In genomic region chr2:16666453-16666801, GRCh38 we compare ENCODE assay signal across 8 cellular contexts. TPM values are rescaled to one million over a fixed set of nuclear protein-coding genes. Genes with fewer than 3 reads are reported as not detected.
DNase-seq lines count a peak whose midpoint lies in the region; ATAC-seq and TF ChIP-seq lines count a peak whose summit lies in the region.

No MANE protein-coding gene starts in this region.

- H3K9ac ChIP-seq in IMR-90 (ENCODE audit: low read depth, low read length) = no peak overlapping the region

- no peak for TF ChIP-seq RAD21 in IMR-90 (IDR thresholded peaks at IDR 0.05; ENCODE audit: low read length)

- H3K36me3 ChIP-seq in IMR-90 (ENCODE audit: control insufficient read depth, insufficient read depth, low read length) = no peaks in the 10 kb centered on the region
- no peaks in the 10 kb centered on the region for H3K36me3 ChIP-seq in breast epithelium

- intact Hi-C loops in IMR-90 (cut with micrococcal nuclease) = loop anchor here (5.0 kb wide), 3 partner anchors 46 to 91 kb away; no protein-coding TSS in a partner anchor
- intact Hi-C loops in breast epithelium (cut with DNase I; ENCODE audit: low total_unique reads) = no loop called here
- intact Hi-C loops in natural killer cell (cut with micrococcal nuclease) = no loop called here

- peaks cover 46 to 54% of the 10 kb centered on the region in 2 donors for H3K4me1 Mint-ChIP-seq in natural killer cell

- no peak overlapping the region for H3K23ac ChIP-seq in IMR-90 (ENCODE audit: low read depth, low read length)

- H4K91ac ChIP-seq in IMR-90 (ENCODE audit: insufficient read depth, low read depth, low read length) = no peak overlapping the region

- H3K9me3 ChIP-seq in IMR-90 (ENCODE audit: control insufficient read depth, insufficient read depth, low read length) = no peaks in the 10 kb centered on the region
- no peaks in the 10 kb centered on the region for H3K9me3 ChIP-seq in breast epithelium

- POLR2A ChIA-PET in IMR-90 (lab: Charles Lee; ENCODE audit: unreplicated experiment) = no interaction called here

- H3K27ac Mint-ChIP-seq in natural killer cell = peak overlapping the region; percentile 91 to 97

- no peak overlapping the region for H2AK5ac ChIP-seq in IMR-90 (ENCODE audit: low read depth, low read length)

- DNase-seq in ELR (ENCODE audit: low read depth) (peak; percentile 2), IMR-90 (peak; percentile 79), breast epithelium (ENCODE audit: low spot score in 2 of 2) (no peak), natural killer cell (no peak), GOT3 (lab: John Stamatoyannopoulos, UW) (no peak), GM03348 (ENCODE audit: low spot score) (no peak), NCI-H2081 treated with DMSO at 0.1 percent for 48 hours (lab: John Stamatoyannopoulos, UW) (no peak)

- peaks cover 19% of the 10 kb centered on the region; the same call in 1 of the 2 replicates for H3K27me3 ChIP-seq in IMR-90 (ENCODE audit: control insufficient read depth, insufficient read depth, low read length)
- H3K27me3 ChIP-seq in breast epithelium = no peaks in the 10 kb centered on the region

- H3K9me3 Mint-ChIP-seq in natural killer cell = no peaks in the 10 kb centered on the region

- H2BK120ac ChIP-seq in IMR-90 (ENCODE audit: low read depth, low read length) = no peak overlapping the region

- peak overlapping the region; percentile 87 for H3K4me2 ChIP-seq in IMR-90 (ENCODE audit: low read depth, low read length)

- no peaks in the 10 kb centered on the region for H4K20me1 ChIP-seq in IMR-90 (ENCODE audit: insufficient read depth, low read length)

- H3K4me3 ChIP-seq in IMR-90 (ENCODE audit: insufficient read depth, low read depth, low read length) (no peak overlapping the region), breast epithelium (peak overlapping the region; percentile 70 to 79 (median 71))

- no peak overlapping the region for H2BK15ac ChIP-seq in IMR-90 (ENCODE audit: low read depth, low read length)

- no peaks in the 10 kb centered on the region for H3K27me3 Mint-ChIP-seq in natural killer cell (ENCODE audit: low read depth in 2 of 2)

- H3K4me1 ChIP-seq in IMR-90 (ENCODE audit: control insufficient read depth, insufficient read depth, low read length) = peaks cover 20% of the 10 kb centered on the region; the same call in 1 of the 2 replicates
- H3K4me1 ChIP-seq in breast epithelium = peaks cover 0 to 2% of the 10 kb centered on the region in 2 donors

- H4K8ac ChIP-seq in IMR-90 (ENCODE audit: low read depth in 2 of 2, low read length in 2 of 2) = no peak overlapping the region

- H3K14ac ChIP-seq in IMR-90 (replicated peaks; ENCODE audit: low read depth, low read length) = no peak overlapping the region

- H2BK20ac ChIP-seq in IMR-90 (ENCODE audit: low read depth, low read length) = no peak overlapping the region

- no peak overlapping the region for H2AK9ac ChIP-seq in IMR-90 (replicated peaks; ENCODE audit: low read depth, low read length, poor library complexity)

- H3K18ac ChIP-seq in IMR-90 (ENCODE audit: low read depth, low read length) = no peak overlapping the region

- no peak for ATAC-seq in IMR-90 (ENCODE audit: low read depth)
- ATAC-seq in natural killer cell = peak in 2 of 3 donors; percentile 13 to 40
- ATAC-seq in GM21619 (IDR thresholded peaks at IDR 0.05; ENCODE audit: unreplicated experiment) = no peak

- H2AFZ ChIP-seq in IMR-90 (replicated peaks; ENCODE audit: low read length, poor library complexity) = peak overlapping the region; percentile 66

- no peak overlapping the region for H2BK5ac ChIP-seq in IMR-90 (ENCODE audit: low read depth, low read length, poor library complexity, severe bottlenecking)

- no peak overlapping the region for H3K4ac ChIP-seq in IMR-90 (ENCODE audit: low read depth, low read length)

- H3K4me3 Mint-ChIP-seq in natural killer cell = peak overlapping the region; percentile 89

- H3K9me1 ChIP-seq in IMR-90 (ENCODE audit: insufficient read depth, low read length) = no peaks in the 10 kb centered on the region; the same call in 1 of the 2 replicates

- in situ Hi-C loops in IMR-90 (cut with MboI; ENCODE audit: low sequenced_read_pairs) = no loop called here

- TF ChIP-seq POLR2A in IMR-90 (IDR thresholded peaks at IDR 0.05; ENCODE audit: low read depth, low read length) = no peak
- no peak for TF ChIP-seq POLR2A in breast epithelium (IDR thresholded peaks at IDR 0.05)

- 0 out of 4 replicates have a peak, but pooled peaks cover 0 to 4% of the 10 kb centered on the region in 2 experiments for H3K79me1 ChIP-seq in IMR-90 (ENCODE audit: low read depth in 1 of 2, low read length in 2 of 2)

- no TSS peak for BruUV-seq in IMR-90 (replicated peaks; lab: Mats Ljungman, UMichigan)

- CTCF ChIA-PET in IMR-90 (lab: Yijun Ruan, JAX) = no interaction called here

- no peak overlapping the region for H3K56ac ChIP-seq in IMR-90 (ENCODE audit: extremely low read depth, insufficient read depth, low read length)

- H3K27ac ChIP-seq in IMR-90 (ENCODE audit: insufficient read depth, low read length) (no peak overlapping the region), breast epithelium (peak overlapping the region; percentile 62 to 67)

- TF ChIP-seq CTCF in IMR-90 (conservative IDR thresholded peaks at IDR 0.05; ENCODE audit: low read depth, low read length) (no peak), breast epithelium (IDR thresholded peaks at IDR 0.05) (no peak), natural killer cell (IDR thresholded peaks at IDR 0.05) (no peak)

- WGBS in IMR-90 (ENCODE audit: extremely low coverage in 2 of 2, insufficient read length in 1 of 2), 2 experiments = 35% methylated on average over 4 of the region's 8 CpGs; no CpG with 5 or more reads in 1 of the 2 experiments

- H4K5ac ChIP-seq in IMR-90 (ENCODE audit: low read depth, low read length) = no peak overlapping the region

- dilution Hi-C loops in IMR-90 (cut with HindIII; ENCODE audit: low sequenced_read_pairs, unreplicated experiment) = no loop called here

- no peaks in the 10 kb centered on the region for H3K36me3 Mint-ChIP-seq in natural killer cell

TF ChIP-seq in IMR-90, 13 proteins besides CTCF, POLR2A, EP300 and RAD21:
- no peak for TF ChIP-seq RFX5 (IDR thresholded peaks at IDR 0.05; ENCODE audit: low read depth, low read length)
- TF ChIP-seq, protein P1, sequence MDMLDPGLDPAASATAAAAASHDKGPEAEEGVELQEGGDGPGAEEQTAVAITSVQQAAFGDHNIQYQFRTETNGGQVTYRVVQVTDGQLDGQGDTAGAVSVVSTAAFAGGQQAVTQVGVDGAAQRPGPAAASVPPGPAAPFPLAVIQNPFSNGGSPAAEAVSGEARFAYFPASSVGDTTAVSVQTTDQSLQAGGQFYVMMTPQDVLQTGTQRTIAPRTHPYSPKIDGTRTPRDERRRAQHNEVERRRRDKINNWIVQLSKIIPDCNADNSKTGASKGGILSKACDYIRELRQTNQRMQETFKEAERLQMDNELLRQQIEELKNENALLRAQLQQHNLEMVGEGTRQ (IDR thresholded peaks at IDR 0.05; ENCODE audit: low read depth, low read length) = no peak
- no peak for TF ChIP-seq CEBPB (IDR thresholded peaks at IDR 0.05; ENCODE audit: low read depth, low read length)
- no peak for TF ChIP-seq CHD1 (IDR thresholded peaks at IDR 0.05; ENCODE audit: low read depth, low read length)
- no peak for TF ChIP-seq MXI1 (IDR thresholded peaks at IDR 0.05; ENCODE audit: borderline replicate concordance, low read depth, low read length)
- no peak for TF ChIP-seq FOS (IDR thresholded peaks at IDR 0.05; ENCODE audit: low read depth, low read length)
- no peak for TF ChIP-seq ELK1 (IDR thresholded peaks at IDR 0.05; ENCODE audit: borderline replicate concordance, low read depth, low read length)
- TF ChIP-seq MAFK (IDR thresholded peaks at IDR 0.05; ENCODE audit: low read depth, low read length) = no peak
- no peak for TF ChIP-seq NFE2L2 (IDR thresholded peaks at IDR 0.05; ENCODE audit: low read depth, low read length)
- TF ChIP-seq RCOR1 (IDR thresholded peaks at IDR 0.05; ENCODE audit: insufficient replicate concordance, low read length) = no peak
- TF ChIP-seq SMC3 (IDR thresholded peaks at IDR 0.05; ENCODE audit: low read depth, low read length) = no peak
- TF ChIP-seq MAZ (IDR thresholded peaks at IDR 0.05; ENCODE audit: borderline replicate concordance, low read depth, low read length) = no peak
- TF ChIP-seq BHLHE40 (IDR thresholded peaks at IDR 0.05; ENCODE audit: low read depth, low read length) = no peak
TF ChIP-seq in IMR-90: peak in this region for 0.

RNA-seq across cellular contexts. Expression of gene CYRIA, which starts 0.8 kb away (rescaled TPM):
- total RNA-seq in IMR-90 (2012; rRNA removed) = 1.7 and 3.8 TPM in 2 replicates
- 1.1 and 1.7 TPM in 2 replicates for polyA plus RNA-seq in IMR-90 (2012; rRNA removed)
- 0.36 and 0.37 TPM in 2 replicates for polyA plus RNA-seq in IMR-90 (2012; cell fraction: cytosol; rRNA removed)
- polyA plus RNA-seq in IMR-90 (2012; cell fraction: nucleus; rRNA removed; ENCODE audit: low replicate concordance) = 0.30 and 3.4 TPM in 2 replicates
- 10 to 100 TPM; 12.5 to 18.7 (median 17.7) TPM for total RNA-seq in breast epithelium
- 10 to 100 TPM; 37.4 to 54.8 (median 38.5) TPM for total RNA-seq in natural killer cell

Comparison
In these comparisons a context has a peak if more than half of its experiments do, and no peak if none do; other contexts are left out.
1. DNase-seq: peak in ELR (single experiment) and IMR-90 (single experiment); none in breast epithelium (0 of 2), natural killer cell (single experiment), GOT3 (single experiment), GM03348 (single experiment) and NCI-H2081 treated with DMSO at 0.1 percent for 48 hours (single experiment).
2. ATAC-seq: peak in natural killer cell (2 of 3); none in IMR-90 (single experiment) and GM21619 (single experiment).